In genomic region chr12:7498832-7499231, GRCh38 we compare ENCODE assay signal across 11 cellular contexts. TPM values are rescaled to one million over a fixed set of nuclear protein-coding genes. Genes with fewer than 3 reads are reported as not detected.
A peak's percentile ranks its signal among the peaks of the same experiment; 100 is the strongest.
DNase-seq lines count a peak whose midpoint lies in the region; ATAC-seq and TF ChIP-seq lines count a peak whose summit lies in the region.
"Had no signal": no experiment of that assay in that cellular context is flagged by ENCODE, and none has a peak within 500 bp of the region (broad histone marks: within the 10 kb centered on the region; RNA-seq: fewer than 3 reads in every experiment).

No MANE protein-coding gene starts in this region.

- peak; percentile 78 for DNase-seq in ELR (ENCODE audit: low read depth)
- DNase-seq in sciatic nerve (ENCODE audit: low spot score) = no peak
- no peak for DNase-seq in activated T-cell treated with anti-CD3 and anti-CD28 coated beads, Interleukin-2, amount 50 U/mL, for 4 hours
- DNase-seq in KG1 (lab: John Stamatoyannopoulos, UW) = no peak
- DNase-seq: NCI-H1694 treated with DMSO at 0.1 percent for 48 hours had no signal

- TF ChIP-seq POLR2A in gastroesophageal sphincter (IDR thresholded peaks at IDR 0.05) = peak; percentile 26 to 31

- no peaks in the 10 kb centered on the region for H3K36me3 Mint-ChIP-seq in activated T-cell treated with anti-CD3 and anti-CD28 coated beads, Interleukin-2, amount 50 U/mL, for 4 hours (ENCODE audit: insufficient read depth)

- intact Hi-C loops in sciatic nerve (cut with DNase I) = no loop called here

- WGBS in gastroesophageal sphincter (ENCODE audit: low coverage in 1 of 2), 2 donors = 21 to 29% methylated on average over 3 to 4 of the region's 4 CpGs

- no peak overlapping the region for H3K4me3 Mint-ChIP-seq in activated T-cell treated with anti-CD3 and anti-CD28 coated beads, Interleukin-2, amount 50 U/mL, for 4 hours
- H3K4me3 Mint-ChIP-seq: neural crest cell had no signal

- H3K4me3 ChIP-seq in gastroesophageal sphincter = peak overlapping the region in 1 of 2 donors; percentile 28

- no peaks in the 10 kb centered on the region for H3K9me3 ChIP-seq in gastroesophageal sphincter

- ATAC-seq in SK-N-SH treated with all-trans-retinoic acid at 6 μM for 48 hours = peak; percentile 94
- peak; percentile 59 for ATAC-seq in gastroesophageal sphincter
- peak; percentile 69 for ATAC-seq in sciatic nerve
- ATAC-seq in GM19023 (IDR thresholded peaks at IDR 0.05; ENCODE audit: unreplicated experiment) = no peak
- ATAC-seq in activated T-cell treated with anti-CD3 and anti-CD28 coated beads, Interleukin-2, amount 50 U/mL, for 4 hours = no peak
- no peak for ATAC-seq in GM19324 (IDR thresholded peaks at IDR 0.05; ENCODE audit: low FRiP score, unreplicated experiment)

- no peaks in the 10 kb centered on the region for H3K4me1 ChIP-seq in gastroesophageal sphincter

- H3K9me3 Mint-ChIP-seq in activated T-cell treated with anti-CD3 and anti-CD28 coated beads, Interleukin-2, amount 50 U/mL, for 4 hours = no peaks in the 10 kb centered on the region
- H3K9me3 Mint-ChIP-seq: neural crest cell had no signal

- peaks cover 36% of the 10 kb centered on the region for H3K27me3 Mint-ChIP-seq in activated T-cell treated with anti-CD3 and anti-CD28 coated beads, Interleukin-2, amount 50 U/mL, for 4 hours (ENCODE audit: low read depth)

- H3K36me3 ChIP-seq in gastroesophageal sphincter = no peaks in the 10 kb centered on the region

- no peak for TF ChIP-seq CTCF in gastroesophageal sphincter (IDR thresholded peaks at IDR 0.05)

- no peaks in the 10 kb centered on the region for H3K27me3 ChIP-seq in gastroesophageal sphincter

- peak overlapping the region in 3 of 4 donors; percentile 18 to 37 (median 32) for H3K27ac ChIP-seq in gastroesophageal sphincter

- no peaks in the 10 kb centered on the region for H3K4me1 Mint-ChIP-seq in activated T-cell treated with anti-CD3 and anti-CD28 coated beads, Interleukin-2, amount 50 U/mL, for 4 hours (ENCODE audit: low read depth)
- H3K4me1 Mint-ChIP-seq: neural crest cell had no signal

- no peak for TF ChIP-seq EP300 in gastroesophageal sphincter (IDR thresholded peaks at IDR 0.05)

TF ChIP-seq in SK-N-SH treated with all-trans-retinoic acid at 6 μM for 48 hours, 23 proteins besides CTCF, POLR2A, EP300 and RAD21:
- no peak for TF ChIP-seq PATZ1 (CRISPR knock-in tag; IDR thresholded peaks at IDR 0.05; ENCODE audit: borderline replicate concordance)
- TF ChIP-seq CSDC2 (CRISPR knock-in tag; IDR thresholded peaks at IDR 0.05) = no peak
- TF ChIP-seq TOX (CRISPR knock-in tag; IDR thresholded peaks at IDR 0.05; ENCODE audit: borderline replicate concordance) = no peak
- TF ChIP-seq, protein P1, sequence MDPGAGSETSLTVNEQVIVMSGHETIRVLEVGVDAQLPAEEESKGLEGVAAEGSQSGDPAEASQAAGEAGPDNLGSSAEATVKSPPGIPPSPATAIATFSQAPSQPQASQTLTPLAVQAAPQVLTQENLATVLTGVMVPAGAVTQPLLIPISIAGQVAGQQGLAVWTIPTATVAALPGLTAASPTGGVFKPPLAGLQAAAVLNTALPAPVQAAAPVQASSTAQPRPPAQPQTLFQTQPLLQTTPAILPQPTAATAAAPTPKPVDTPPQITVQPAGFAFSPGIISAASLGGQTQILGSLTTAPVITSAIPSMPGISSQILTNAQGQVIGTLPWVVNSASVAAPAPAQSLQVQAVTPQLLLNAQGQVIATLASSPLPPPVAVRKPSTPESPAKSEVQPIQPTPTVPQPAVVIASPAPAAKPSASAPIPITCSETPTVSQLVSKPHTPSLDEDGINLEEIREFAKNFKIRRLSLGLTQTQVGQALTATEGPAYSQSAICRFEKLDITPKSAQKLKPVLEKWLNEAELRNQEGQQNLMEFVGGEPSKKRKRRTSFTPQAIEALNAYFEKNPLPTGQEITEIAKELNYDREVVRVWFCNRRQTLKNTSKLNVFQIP (CRISPR knock-in tag; IDR thresholded peaks at IDR 0.05; ENCODE audit: borderline replicate concordance, low read depth) = no peak
- TF ChIP-seq ZNF565 (CRISPR knock-in tag; conservative IDR thresholded peaks at IDR 0.05; ENCODE audit: low read depth) = no peak
- no peak for TF ChIP-seq GLIS3 (CRISPR knock-in tag; IDR thresholded peaks at IDR 0.05)
- TF ChIP-seq BACH2 (CRISPR knock-in tag; IDR thresholded peaks at IDR 0.05; ENCODE audit: borderline replicate concordance) = no peak
- TF ChIP-seq ZNF70 (CRISPR knock-in tag; IDR thresholded peaks at IDR 0.05) = no peak
- TF ChIP-seq ZC3H10 (CRISPR knock-in tag; IDR thresholded peaks at IDR 0.05) = no peak

RNA-seq across cellular contexts. Expression of gene CD163, which starts 4.7 kb away (rescaled TPM):
- 100 to 1,000 TPM in 2 of 4 donors, 10 to 100 TPM in 2; 68.5 to 397 (median 218) TPM for total RNA-seq in gastroesophageal sphincter
- 91.9 TPM for total RNA-seq in sciatic nerve
- under 1 TPM; 0.61 to 0.81 (median 0.65) TPM for total RNA-seq in activated T-cell treated with anti-CD3 and anti-CD28 coated beads, Interleukin-2, amount 50 U/mL, for 4 hours
- total RNA-seq: epithelial cell of proximal tubule, neural crest cell had no signal

RNA-seq across cellular contexts. Expression of gene CD163L1, which starts 54.9 kb away (rescaled TPM):
- total RNA-seq in gastroesophageal sphincter = 1 to 10 TPM in 2 of 4 donors, under 1 TPM in 2; 0.42 to 3.2 (median 1.3) TPM
- 12.0 TPM for total RNA-seq in sciatic nerve
- total RNA-seq in activated T-cell treated with anti-CD3 and anti-CD28 coated beads, Interleukin-2, amount 50 U/mL, for 4 hours = under 1 TPM in 1 of 3 donors, not detected in 2; 0.40 TPM

Comparison
In these comparisons a context has a peak if more than half of its experiments do, and no peak if none do; other contexts are left out.
1. ATAC-seq: peak in SK-N-SH treated with all-trans-retinoic acid at 6 μM for 48 hours (single experiment), gastroesophageal sphincter (single experiment) and sciatic nerve (single experiment); none in GM19023 (single experiment), activated T-cell treated with anti-CD3 and anti-CD28 coated beads, Interleukin-2, amount 50 U/mL, for 4 hours (0 of 2) and GM19324 (single experiment).
2. RNA of gene CD163, which starts 4.7 kb away (total RNA-seq): 68.5 to 397 TPM in gastroesophageal sphincter and 91.9 TPM in sciatic nerve (single experiment); 0.61 to 0.81 TPM in activated T-cell treated with anti-CD3 and anti-CD28 coated beads, Interleukin-2, amount 50 U/mL, for 4 hours; every median in the first group is over 10 times any median in the second.